In the genomic region with DNA sequence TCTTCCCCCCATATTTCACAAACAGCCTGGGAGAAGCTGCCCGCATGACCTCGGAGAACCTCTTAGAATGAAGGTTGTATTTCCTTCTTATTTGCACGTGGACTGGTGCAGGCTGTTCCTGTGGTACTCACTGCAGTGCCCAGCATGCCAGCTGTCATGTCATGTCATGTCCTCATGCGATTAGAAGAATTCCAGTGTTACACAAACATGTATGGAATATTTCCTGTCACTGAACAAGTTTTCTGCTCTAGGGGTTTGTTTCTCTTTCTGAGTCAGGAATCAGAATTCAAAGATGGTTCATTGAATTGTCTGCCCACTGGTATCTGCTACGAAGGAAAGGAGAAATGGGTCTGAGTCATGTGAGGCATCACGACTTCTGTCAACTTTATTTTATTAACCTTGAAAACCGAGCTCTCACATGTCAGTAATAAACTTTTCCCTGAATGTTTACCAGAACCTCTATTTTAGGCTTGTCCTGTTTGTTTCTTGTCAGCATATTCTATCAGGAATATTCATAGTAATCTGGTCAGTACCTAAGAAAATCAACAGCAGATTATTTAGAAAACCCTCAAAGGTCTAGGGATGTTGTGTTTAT, we compare ENCODE assay signal across 16 cellular contexts.
DNase-seq lines count a peak whose midpoint lies in the region; ATAC-seq and TF ChIP-seq lines count a peak whose summit lies in the region.
"Had no signal": no experiment of that assay in that cellular context is flagged by ENCODE, and none has a peak within 500 bp of the region (broad histone marks: within the 10 kb centered on the region; RNA-seq: fewer than 3 reads in every experiment).

No MANE protein-coding gene starts in this region.

- H3K27me3 ChIP-seq in RWPE2 (ENCODE audit: insufficient read depth, poor library complexity, severe bottlenecking), result no peaks in the 10 kb centered on the region
- no peaks in the 10 kb centered on the region for H3K27me3 ChIP-seq in mammary epithelial cell (ENCODE audit: insufficient read depth, low read length)
- H3K27me3 ChIP-seq in skeletal muscle tissue (ENCODE audit: control insufficient read depth in 3 of 3, insufficient read depth in 3 of 3, low read length in 3 of 3), result no peaks in the 10 kb centered on the region
- H3K27me3 ChIP-seq in upper lobe of left lung, result no peaks in the 10 kb centered on the region
- H3K27me3 ChIP-seq: Peyer's patch had no signal

- dilution Hi-C loops in mammary epithelial cell (cut with HindIII; ENCODE audit: low sequenced_read_pairs), result no loop called here

- peak overlapping the region; percentile 13 for H3K4me2 ChIP-seq in mammary epithelial cell (ENCODE audit: insufficient read depth, low read depth, low read length)

- H3K4me1 ChIP-seq in RWPE2 (ENCODE audit: insufficient read depth, poor library complexity, severe bottlenecking) (peaks cover 12% of the 10 kb centered on the region), mammary epithelial cell (ENCODE audit: insufficient read depth, low read length) (peaks cover 13% of the 10 kb centered on the region), skeletal muscle tissue (ENCODE audit: control insufficient read depth in 3 of 3, insufficient read depth in 3 of 3, low read length in 3 of 3) (peaks cover 17 to 32% (median 18%) of the 10 kb centered on the region in 3 donors), upper lobe of left lung (peaks cover 0 to 3% (median 0%) of the 10 kb centered on the region in 4 donors)

- TF ChIP-seq CTCF in RWPE2 (IDR thresholded peaks at IDR 0.05; ENCODE audit: poor library complexity, severe bottlenecking) (no peak), mammary epithelial cell (conservative IDR thresholded peaks at IDR 0.05 in 1 of 2, IDR thresholded peaks at IDR 0.05 in 1 of 2; ENCODE audit: extremely low read depth in 1 of 2, insufficient read depth in 1 of 2, low read depth in 1 of 2, low read length in 2 of 2) (no peak), upper lobe of left lung (IDR thresholded peaks at IDR 0.05) (no peak)

- H3K9ac ChIP-seq in mammary epithelial cell (ENCODE audit: insufficient read depth, low read length) (no peak overlapping the region), skeletal muscle tissue (ENCODE audit: low read depth in 1 of 3, low read length in 3 of 3) (no peak overlapping the region)

- DNase-seq in RWPE2 (ENCODE audit: low spot score) (no peak), mammary epithelial cell (peak; percentile 79), myocyte (ENCODE audit: low read depth) (peak; percentile 81), NCI-H524 treated with DMSO at 0.1 percent for 48 hours (lab: John Stamatoyannopoulos, UW) (no peak), upper lobe of left lung (no peak), HuH-7 (ENCODE audit: low spot score) (no peak)
- DNase-seq: CD4-positive, alpha-beta memory T cell; DND-41; GDM1; NCI-H1105; NCI-H1694 treated with DMSO at 0.1 percent for 48 hours; NCI-H446; NCI-H748 treated with DMSO at 0.1 percent for 48 hours; Peyer's patch; SIG-M5 had no signal

- in situ Hi-C loops in mammary epithelial cell (cut with MboI; ENCODE audit: low sequenced_read_pairs in 2 of 2), result no loop called here

- no peak overlapping the region for H2AFZ ChIP-seq in mammary epithelial cell (ENCODE audit: low read depth, low read length)

- no peaks in the 10 kb centered on the region for H3K9me3 ChIP-seq in RWPE2 (ENCODE audit: severe bottlenecking)
- H3K9me3 ChIP-seq in mammary epithelial cell (replicated peaks; ENCODE audit: insufficient read depth, low read length), result peaks cover 5% of the 10 kb centered on the region
- H3K9me3 ChIP-seq in skeletal muscle tissue (ENCODE audit: control insufficient read depth in 3 of 3, low read length in 3 of 3), result peaks cover 0 to 6% (median 5%) of the 10 kb centered on the region in 3 donors
- no peaks in the 10 kb centered on the region for H3K9me3 ChIP-seq in upper lobe of left lung
- H3K9me3 ChIP-seq: Peyer's patch had no signal

- ATAC-seq in RWPE2 (ENCODE audit: low read depth), result peak; percentile 86
- no peak for ATAC-seq in upper lobe of left lung (ENCODE audit: low FRiP score in 2 of 2)

- H3K36me3 ChIP-seq in RWPE2 (ENCODE audit: low read depth) (no peaks in the 10 kb centered on the region), mammary epithelial cell (ENCODE audit: insufficient read depth, low read length) (no peaks in the 10 kb centered on the region), skeletal muscle tissue (ENCODE audit: control insufficient read depth in 3 of 3, insufficient read depth in 3 of 3, low read length in 3 of 3) (no peaks in the 10 kb centered on the region), upper lobe of left lung (no peaks in the 10 kb centered on the region)
- H3K36me3 ChIP-seq: Peyer's patch had no signal

- TF ChIP-seq EP300 in upper lobe of left lung (IDR thresholded peaks at IDR 0.05), result no peak

- no peak for TF ChIP-seq POLR2A in upper lobe of left lung (IDR thresholded peaks at IDR 0.05)

- intact Hi-C loops in mammary epithelial cell (cut with micrococcal nuclease), result no loop called here

- H3K27ac ChIP-seq in RWPE2 (ENCODE audit: poor library complexity, severe bottlenecking) (peak overlapping the region; percentile 53), mammary epithelial cell (ENCODE audit: insufficient read depth, low read depth, low read length) (peak overlapping the region; percentile 32), skeletal muscle tissue (ENCODE audit: low read depth, low read length) (peak overlapping the region; percentile 52), upper lobe of left lung (no peak overlapping the region)
- H3K27ac ChIP-seq: Peyer's patch had no signal

- 14% methylated on average over 6 of the region's 7 CpGs for WGBS in mammary epithelial cell (ENCODE audit: low coverage, missing lambda C conversion rate)
- WGBS in upper lobe of left lung, 2 donors, result 48 to 50% methylated on average over 7 of the region's 7 CpGs

- CTCF ChIA-PET in mammary epithelial cell (lab: Charles Lee; ENCODE audit: low non-redundant PET), result no interaction called here

- H4K20me1 ChIP-seq in mammary epithelial cell (ENCODE audit: insufficient read depth, low read length), result no peaks in the 10 kb centered on the region

- H3K4me3 ChIP-seq in RWPE2 (ENCODE audit: severe bottlenecking) (no peak overlapping the region), mammary epithelial cell (replicated peaks in 1 of 3; ENCODE audit: insufficient read depth in 1 of 3, low read depth in 2 of 3, low read length in 3 of 3) (no peak overlapping the region), skeletal muscle tissue (ENCODE audit: low read length in 3 of 3) (no peak overlapping the region), upper lobe of left lung (no peak overlapping the region)
- H3K4me3 ChIP-seq: Peyer's patch had no signal

- no TSS peak for BruUV-seq in mammary epithelial cell (replicated peaks; lab: Mats Ljungman, UMichigan)

- H3K79me2 ChIP-seq in mammary epithelial cell (ENCODE audit: insufficient read depth, low read length), result no peaks in the 10 kb centered on the region

Comparison
In these comparisons a context has a peak if more than half of its experiments do, and no peak if none do; other contexts are left out.
1. DNase-seq: peak in mammary epithelial cell (single experiment) and myocyte (single experiment); none in RWPE2 (single experiment), NCI-H524 treated with DMSO at 0.1 percent for 48 hours (single experiment), upper lobe of left lung (0 of 2) and HuH-7 (single experiment).
2. H3K27ac ChIP-seq: peak in RWPE2 (single experiment), mammary epithelial cell (single experiment) and skeletal muscle tissue (single experiment); none in upper lobe of left lung (0 of 4).